In the genomic region with DNA sequence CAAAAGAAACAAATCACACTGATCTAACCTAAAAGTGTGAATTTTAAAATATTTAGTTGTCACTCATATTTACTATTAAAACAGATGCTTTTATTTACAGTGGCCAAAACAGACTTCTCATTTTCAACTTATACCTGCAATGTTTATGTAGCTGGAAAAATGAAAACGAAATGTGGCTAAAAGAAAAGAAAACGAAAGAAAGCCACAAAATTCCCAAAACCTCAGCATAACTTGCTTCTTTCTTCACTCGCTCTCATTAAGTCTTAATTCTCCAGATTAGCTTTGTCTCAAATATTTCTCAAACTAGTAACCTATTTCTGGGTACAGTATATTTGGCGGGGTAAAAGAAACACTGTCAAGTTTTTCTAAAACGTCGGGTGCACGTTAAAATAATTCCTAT, we compare ENCODE assay signal across 8 cellular contexts. TPM values are rescaled to one million over a fixed set of nuclear protein-coding genes. Genes with fewer than 3 reads are reported as not detected.
DNase-seq lines count a peak whose midpoint lies in the region; ATAC-seq and TF ChIP-seq lines count a peak whose summit lies in the region.

No MANE protein-coding gene starts in this region.

- no peaks in the 10 kb centered on the region for H3K36me3 ChIP-seq in body of pancreas (replicated peaks in 1 of 2; ENCODE audit: insufficient read depth in 1 of 2, low read depth in 2 of 2)

- H3K4me1 Mint-ChIP-seq in activated naive CD4-positive, alpha-beta T cell treated with anti-CD3 and anti-CD28 coated beads, Interleukin-2, amount 50 U/mL, for 24 hours: peaks cover 56% of the 10 kb centered on the region
- H3K4me1 Mint-ChIP-seq in memory B cell: peaks cover 30% of the 10 kb centered on the region
- H3K4me1 Mint-ChIP-seq in type B pancreatic cell (ENCODE audit: unreplicated experiment): peaks cover 24% of the 10 kb centered on the region

- H3K4me3 Mint-ChIP-seq in activated naive CD4-positive, alpha-beta T cell treated with anti-CD3 and anti-CD28 coated beads, Interleukin-2, amount 50 U/mL, for 24 hours: peak overlapping the region; percentile 97
- H3K4me3 Mint-ChIP-seq in memory B cell (peak overlapping the region; percentile 97), type B pancreatic cell (peak overlapping the region; percentile 99)

- H3K4me1 ChIP-seq in body of pancreas: peaks cover 44% of the 10 kb centered on the region

- ATAC-seq in body of pancreas (no peak), memory B cell (ENCODE audit: low read depth) (no peak), HG03342 (IDR thresholded peaks at IDR 0.05; ENCODE audit: unreplicated experiment) (no peak)

- intact Hi-C loops in body of pancreas (cut with DNase I): no loop called here

- peaks cover 17% of the 10 kb centered on the region for H3K36me3 Mint-ChIP-seq in activated naive CD4-positive, alpha-beta T cell treated with anti-CD3 and anti-CD28 coated beads, Interleukin-2, amount 50 U/mL, for 24 hours
- H3K36me3 Mint-ChIP-seq in memory B cell: peaks cover 6% of the 10 kb centered on the region
- peaks cover 36% of the 10 kb centered on the region for H3K36me3 Mint-ChIP-seq in type B pancreatic cell

- H3K9me3 ChIP-seq in body of pancreas: no peaks in the 10 kb centered on the region

- TF ChIP-seq CTCF in body of pancreas (IDR thresholded peaks at IDR 0.05) (no peak), type B pancreatic cell (conservative IDR thresholded peaks at IDR 0.05) (no peak)

- WGBS in body of pancreas, 2 donors: 0% methylated on average over 7 of the region's 7 CpGs

- no peak for DNase-seq in activated naive CD4-positive, alpha-beta T cell treated with Interleukin-2 at 50 U/mL for 16 hours
- no peak for DNase-seq in body of pancreas
- DNase-seq in memory B cell (ENCODE audit: low spot score in 2 of 2): no peak
- no peak for DNase-seq in type B pancreatic cell (ENCODE audit: extremely low spot score, unreplicated experiment)
- DNase-seq in GF-D8 (lab: John Stamatoyannopoulos, UW): no peak
- DNase-seq in SIG-M5 treated with dmso at 0.1 percent for 504 hours (lab: John Stamatoyannopoulos, UW; ENCODE audit: unreplicated experiment): no peak

- peak overlapping the region; percentile 100 for H3K27ac Mint-ChIP-seq in activated naive CD4-positive, alpha-beta T cell treated with anti-CD3 and anti-CD28 coated beads, Interleukin-2, amount 50 U/mL, for 24 hours
- H3K27ac Mint-ChIP-seq in memory B cell: peak overlapping the region; percentile 98
- H3K27ac Mint-ChIP-seq in type B pancreatic cell: peak overlapping the region; percentile 99

- H3K27me3 Mint-ChIP-seq in activated naive CD4-positive, alpha-beta T cell treated with anti-CD3 and anti-CD28 coated beads, Interleukin-2, amount 50 U/mL, for 24 hours: no peaks in the 10 kb centered on the region
- H3K27me3 Mint-ChIP-seq in memory B cell (no peaks in the 10 kb centered on the region), type B pancreatic cell (no peaks in the 10 kb centered on the region)

- H3K4me3 ChIP-seq in body of pancreas: peak overlapping the region; percentile 39 to 99

- no peaks in the 10 kb centered on the region for H3K27me3 ChIP-seq in body of pancreas

- peak overlapping the region; percentile 63 to 87 (median 75) for H3K27ac ChIP-seq in body of pancreas

- TF ChIP-seq POLR2A in body of pancreas (IDR thresholded peaks at IDR 0.05): no peak

- no peaks in the 10 kb centered on the region for H3K9me3 Mint-ChIP-seq in activated naive CD4-positive, alpha-beta T cell treated with anti-CD3 and anti-CD28 coated beads, Interleukin-2, amount 50 U/mL, for 24 hours
- H3K9me3 Mint-ChIP-seq in memory B cell (no peaks in the 10 kb centered on the region), type B pancreatic cell (no peaks in the 10 kb centered on the region)

RNA-seq across cellular contexts. Expression of a gene that starts 0.7 kb away (rescaled TPM):
- total RNA-seq in body of pancreas (10 to 100 TPM in 1 of 2 donors, 1 to 10 TPM in 1; 8.9 to 20.5 TPM), type B pancreatic cell (ENCODE audit: low replicate concordance) (35.8 and 49.4 TPM in 2 replicates)
